In the genomic region with DNA sequence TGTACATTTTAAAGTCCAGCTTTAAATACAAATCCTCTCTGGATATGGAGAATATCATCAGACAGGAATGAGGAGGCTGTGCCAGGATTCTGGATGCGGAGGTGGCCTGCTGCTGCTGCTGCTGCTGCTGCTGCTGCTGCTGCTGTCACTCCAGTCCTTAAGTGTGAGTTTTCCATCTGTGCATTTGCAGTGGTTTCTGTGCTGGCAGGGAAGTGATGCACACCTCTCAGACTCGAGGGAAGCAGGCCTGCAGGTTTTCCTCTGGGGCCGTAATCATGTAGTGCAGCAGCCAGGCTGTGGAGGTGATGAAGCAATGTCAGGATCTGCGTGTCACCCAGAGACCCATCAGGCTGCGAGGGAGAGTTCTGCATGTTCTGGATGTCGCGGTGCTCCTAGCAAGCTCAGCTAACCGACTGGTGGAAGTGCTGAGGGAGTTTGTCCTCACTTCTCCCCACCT, we compare ENCODE assay signal across 11 cellular contexts. TPM values are rescaled to one million over a fixed set of nuclear protein-coding genes. Genes with fewer than 3 reads are reported as not detected.
DNase-seq lines count a peak whose midpoint lies in the region; ATAC-seq and TF ChIP-seq lines count a peak whose summit lies in the region.
"Had no signal": no experiment of that assay in that cellular context is flagged by ENCODE, and none has a peak within 500 bp of the region (broad histone marks: within the 10 kb centered on the region; RNA-seq: fewer than 3 reads in every experiment).

No MANE protein-coding gene starts in this region.

- H3K36me3 ChIP-seq in ACC112 (ENCODE audit: insufficient read depth, low read length) (no peaks in the 10 kb centered on the region), GM23248 (ENCODE audit: low read depth) (no peaks in the 10 kb centered on the region), SK-N-MC (ENCODE audit: insufficient read depth, low read length) (no peaks in the 10 kb centered on the region), hepatocyte (replicated peaks; ENCODE audit: insufficient read depth, low read depth) (no peaks in the 10 kb centered on the region)
- H3K36me3 ChIP-seq: stomach had no signal

- ATAC-seq in left lobe of liver: no peak

- CTCF ChIA-PET in GM10248 (lab: Yijun Ruan, JAX): interaction anchor here (0.6 to 4.6 kb wide), 13 partner anchors 8 to 510 kb away, joined by 3 to 49 read pairs (median 4); a partner anchor contains a TSS

- H3K79me2 ChIP-seq in ACC112 (ENCODE audit: control insufficient read depth, insufficient read depth, low read length, unreplicated experiment) (no peaks in the 10 kb centered on the region), GM23248 (ENCODE audit: insufficient read depth) (no peaks in the 10 kb centered on the region), hepatocyte (no peaks in the 10 kb centered on the region)

- TF ChIP-seq CTCF in hepatocyte (IDR thresholded peaks at IDR 0.05; ENCODE audit: poor library complexity): no peak
- no peak for TF ChIP-seq CTCF in GM10248 (IDR thresholded peaks at IDR 0.05; ENCODE audit: control extremely low read depth, extremely low read depth, low read depth, missing control alignments)

- POLR2A ChIA-PET in GM10248 (lab: Yijun Ruan, JAX): no interaction called here

- H3K9me2 ChIP-seq in GM23248 (ENCODE audit: insufficient read depth) (no peaks in the 10 kb centered on the region), hepatocyte (replicated peaks; ENCODE audit: insufficient read depth) (no peaks in the 10 kb centered on the region)

- no peaks in the 10 kb centered on the region for H3F3A ChIP-seq in GM23248 (ENCODE audit: insufficient read depth)

- H3K4me2 ChIP-seq in GM23248 (ENCODE audit: unreplicated experiment) (no peak overlapping the region), hepatocyte (peak overlapping the region; percentile 14)

- H3K4me3 ChIP-seq in ACC112 (ENCODE audit: low read depth, low read length): peak overlapping the region; percentile 47; the same call in 1 of the 2 replicates
- no peak overlapping the region for H3K4me3 ChIP-seq in GM23248
- peak overlapping the region; percentile 19; the same call in 1 of the 2 replicates for H3K4me3 ChIP-seq in SK-N-MC
- H3K4me3 ChIP-seq in hepatocyte: no peak overlapping the region
- H3K4me3 ChIP-seq: stomach had no signal

- in situ Hi-C loops in GM23248 (cut with MboI): loop anchor here (25.0 kb wide), 1 partner anchor 478 kb away; no protein-coding TSS in a partner anchor

- H3K27ac ChIP-seq in ACC112 (ENCODE audit: low read depth, low read length) (no peak overlapping the region), GM23248 (no peak overlapping the region), SK-N-MC (no peak overlapping the region), hepatocyte (no peak overlapping the region)

- H4K20me1 ChIP-seq in GM23248 (ENCODE audit: insufficient read depth) (no peaks in the 10 kb centered on the region), hepatocyte (ENCODE audit: insufficient read depth, poor library complexity, severe bottlenecking) (no peaks in the 10 kb centered on the region)

- 69 to 77% methylated on average over 8 of the region's 8 CpGs for WGBS in GM23248 (ENCODE audit: low coverage in 1 of 2, low lambda C conversion rate in 2 of 2, missing lambda C conversion rate in 2 of 2), 2 experiments
- 79% methylated on average over 8 of the region's 8 CpGs for WGBS in hepatocyte (ENCODE audit: low lambda C conversion rate, missing lambda C conversion rate)

- H3K4me1 ChIP-seq in ACC112 (ENCODE audit: control insufficient read depth, insufficient read depth, low read length, unreplicated experiment) (no peaks in the 10 kb centered on the region), GM23248 (ENCODE audit: insufficient read depth) (peaks cover 8% of the 10 kb centered on the region; the same call in 1 of the 2 replicates), hepatocyte (ENCODE audit: insufficient read depth) (no peaks in the 10 kb centered on the region)

- DNase-seq in GM23248 (peak; percentile 51), SK-N-MC (ENCODE audit: low read depth, low spot score) (no peak), hepatocyte (ENCODE audit: low spot score) (no peak), GM10248 (ENCODE audit: extremely low spot score) (no peak), T-helper 9 cell (no peak), RPMI8226 (no peak), left lobe of liver (ENCODE audit: low spot score) (no peak)
- DNase-seq: activated T-cell treated with anti-CD3 and anti-CD28 coated beads for 4 hours; stimulated activated CD4-positive, alpha-beta T cell treated with anti-CD3 and anti-CD28 coated beads, Interleukin-4, amount 100 ng/mL, for 24 hours; stomach had no signal

- no peak overlapping the region for H3K9ac ChIP-seq in GM23248
- no peak overlapping the region for H3K9ac ChIP-seq in SK-N-MC (ENCODE audit: insufficient read length)

- peaks cover 41% of the 10 kb centered on the region for H3K27me3 ChIP-seq in ACC112 (ENCODE audit: insufficient read depth, low read length)
- H3K27me3 ChIP-seq in GM23248 (replicated peaks; ENCODE audit: insufficient read depth): peaks cover 18% of the 10 kb centered on the region; the same call in 1 of the 2 replicates
- H3K27me3 ChIP-seq in hepatocyte: peaks cover 10% of the 10 kb centered on the region

- H3K9me3 ChIP-seq in GM23248 (ENCODE audit: low read depth) (no peaks in the 10 kb centered on the region), SK-N-MC (ENCODE audit: low read depth, low read length) (no peaks in the 10 kb centered on the region), hepatocyte (ENCODE audit: low read depth) (no peaks in the 10 kb centered on the region)
- H3K9me3 ChIP-seq: stomach had no signal

- H2AFZ ChIP-seq in ACC112 (ENCODE audit: low read length, unreplicated experiment) (no peak overlapping the region), GM23248 (no peak overlapping the region), hepatocyte (no peak overlapping the region)

RNA-seq across cellular contexts. Expression of a gene that starts 32.0 kb away (rescaled TPM):
- total RNA-seq in GM23248 (2014; rRNA removed; shearing (Covaris generic)): not detected in 2 replicates
- polyA plus RNA-seq in GM23248 (2016; fragmentation: Nextera tagmentation; extraction: Ambion mirVana) (not detected in 2 replicates), hepatocyte (not detected in 2 replicates)
- total RNA-seq in hepatocyte (1.0 TPM in 1 of 2 replicates, not detected in the other), left lobe of liver (not detected)
- total RNA-seq: stomach had no signal
- polyA plus RNA-seq: stomach had no signal

RNA-seq across cellular contexts. Expression of a gene that starts 32.1 kb away (rescaled TPM):
- 24.2 and 33.9 TPM in 2 replicates for total RNA-seq in GM23248 (2014; rRNA removed; shearing (Covaris generic))
- polyA plus RNA-seq in GM23248 (2016; fragmentation: Nextera tagmentation; extraction: Ambion mirVana) (16.6 and 16.9 TPM in 2 replicates), hepatocyte (12.9 and 14.6 TPM in 2 replicates)
- total RNA-seq in hepatocyte (25.4 and 27.8 TPM in 2 replicates), left lobe of liver (8.7 TPM)

Comparison
In these comparisons a context has a peak if more than half of its experiments do, and no peak if none do; other contexts are left out.
1. H3K4me3 ChIP-seq: peak in ACC112 (single experiment) and SK-N-MC (single experiment); none in GM23248 (single experiment) and hepatocyte (single experiment).